In the genomic region with DNA sequence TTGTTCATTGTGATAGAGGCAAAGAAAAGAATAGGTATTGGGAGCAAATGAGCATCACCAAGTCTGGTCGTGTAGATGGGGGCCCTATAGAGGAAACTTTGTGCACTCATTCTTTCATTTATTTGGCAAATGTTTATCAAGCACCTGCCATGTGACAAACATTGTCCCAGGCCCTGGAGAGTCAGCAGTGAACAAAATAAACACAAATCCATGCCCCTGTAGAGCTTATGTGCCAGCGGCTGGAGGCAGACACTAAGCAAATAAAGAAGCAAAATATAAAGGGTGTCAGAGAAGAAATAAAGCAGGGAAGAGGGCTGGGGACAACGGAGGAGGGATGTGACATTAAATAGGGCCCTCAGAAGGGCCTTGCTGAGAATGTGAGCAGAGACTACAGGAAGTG, we compare ENCODE assay signal across 20 cellular contexts. TPM values are rescaled to one million over a fixed set of nuclear protein-coding genes. Genes with fewer than 3 reads are reported as not detected.
DNase-seq lines count a peak whose midpoint lies in the region; ATAC-seq and TF ChIP-seq lines count a peak whose summit lies in the region.
"Had no signal": no experiment of that assay in that cellular context is flagged by ENCODE, and none has a peak within 500 bp of the region (broad histone marks: within the 10 kb centered on the region; RNA-seq: fewer than 3 reads in every experiment).

No MANE protein-coding gene starts in this region.

- CTCF ChIA-PET in WTC11 (lab: Charles Lee) = interaction anchor here (1.3 kb wide), 1 partner anchor 184 kb away, joined by 6 read pairs; no protein-coding TSS in a partner anchor

- peak overlapping the region; percentile 8; the same call in 1 of the 2 replicates for H3K27ac Mint-ChIP-seq in WTC11
- H3K27ac Mint-ChIP-seq in neural progenitor cell = peak overlapping the region; percentile 61
- H3K27ac Mint-ChIP-seq: B cell had no signal

- no peaks in the 10 kb centered on the region for H3K36me3 ChIP-seq in neural progenitor cell
- no peaks in the 10 kb centered on the region for H3K36me3 ChIP-seq in breast epithelium
- H3K36me3 ChIP-seq: HAP-1 had no signal

- peaks cover 6% of the 10 kb centered on the region for H3F3A ChIP-seq in neural progenitor cell (ENCODE audit: low read depth)

- H3K9ac ChIP-seq in neural progenitor cell = no peak overlapping the region

- H3K27ac ChIP-seq in neural progenitor cell = no peak overlapping the region
- H3K27ac ChIP-seq in breast epithelium = no peak overlapping the region

- H3K4me1 ChIP-seq in neural progenitor cell (peaks cover 12% of the 10 kb centered on the region), breast epithelium (no peaks in the 10 kb centered on the region)
- H3K4me1 ChIP-seq: HAP-1 had no signal

- no peak overlapping the region for H2AFZ ChIP-seq in neural progenitor cell (replicated peaks)

- H4K20me1 ChIP-seq in neural progenitor cell (ENCODE audit: low read depth) = peaks cover 16% of the 10 kb centered on the region

- H3K27me3 Mint-ChIP-seq in WTC11 (ENCODE audit: low read depth) = no peaks in the 10 kb centered on the region
- H3K27me3 Mint-ChIP-seq in neural progenitor cell (ENCODE audit: insufficient read depth, low read depth) = no peaks in the 10 kb centered on the region
- H3K27me3 Mint-ChIP-seq: B cell; CD4-positive, CD25-positive, alpha-beta regulatory T cell had no signal

- no peak for ATAC-seq in WTC11
- no peak for ATAC-seq in HG02763 (IDR thresholded peaks at IDR 0.05; ENCODE audit: unreplicated experiment)
- ATAC-seq: GM12878 had no signal

- H3K4me3 Mint-ChIP-seq in WTC11 = no peak overlapping the region
- no peak overlapping the region for H3K4me3 Mint-ChIP-seq in neural progenitor cell
- H3K4me3 Mint-ChIP-seq: B cell; CD4-positive, CD25-positive, alpha-beta regulatory T cell had no signal

- POLR2A ChIA-PET in WTC11 (lab: Charles Lee) = no interaction called here

- H3K4me3 ChIP-seq in neural progenitor cell (no peak overlapping the region), breast epithelium (no peak overlapping the region)
- H3K4me3 ChIP-seq: GM12878, HAP-1 had no signal

- H3K4me2 ChIP-seq in neural progenitor cell = no peak overlapping the region

- H3K4me1 Mint-ChIP-seq in WTC11 (peaks cover 21% of the 10 kb centered on the region), neural progenitor cell (peaks cover 25% of the 10 kb centered on the region)
- H3K4me1 Mint-ChIP-seq: B cell had no signal

- no peaks in the 10 kb centered on the region for H3K9me3 Mint-ChIP-seq in WTC11
- no peaks in the 10 kb centered on the region for H3K9me3 Mint-ChIP-seq in neural progenitor cell

- TF ChIP-seq POLR2A in breast epithelium (IDR thresholded peaks at IDR 0.05) = no peak

- H3K79me2 ChIP-seq in neural progenitor cell (ENCODE audit: low read depth) = no peaks in the 10 kb centered on the region

- H3K27me3 ChIP-seq in neural progenitor cell = no peaks in the 10 kb centered on the region
- H3K27me3 ChIP-seq in breast epithelium = no peaks in the 10 kb centered on the region

- intact Hi-C loops in breast epithelium (cut with DNase I; ENCODE audit: low total_unique reads) = no loop called here

- H3K36me3 Mint-ChIP-seq in WTC11 (no peaks in the 10 kb centered on the region), neural progenitor cell (peaks cover 11% of the 10 kb centered on the region)

- peak; percentile 1 for DNase-seq in DMS53 (lab: John Stamatoyannopoulos, UW)
- DNase-seq in DMS53 treated with DMSO at 0.1 percent for 48 hours (lab: John Stamatoyannopoulos, UW; ENCODE audit: unreplicated experiment) = no peak
- DNase-seq in NCI-H345 (lab: John Stamatoyannopoulos, UW) = peak; percentile 22
- no peak for DNase-seq in WTC11 (ENCODE audit: low spot score)
- DNase-seq in neural progenitor cell (ENCODE audit: low spot score) = no peak
- DNase-seq in NCI-H1694 treated with DMSO at 0.1 percent for 48 hours (lab: John Stamatoyannopoulos, UW) = no peak
- DNase-seq in breast epithelium (ENCODE audit: low spot score in 2 of 2) = no peak
- DNase-seq: CD4-positive, CD25-positive, alpha-beta regulatory T cell; COR-L47; DMS 273 treated with DMSO at 0.1 percent for 48 hours; EL; Karpas-422; NCI-H1048; NCI-H1436; NCI-H2107; NCI-H2227 treated with DMSO at 0.1 percent for 48 hours had no signal

- no peak for TF ChIP-seq CTCF in WTC11 (IDR thresholded peaks at IDR 0.05)
- TF ChIP-seq CTCF in neural progenitor cell (IDR thresholded peaks at IDR 0.05) = no peak
- TF ChIP-seq CTCF in breast epithelium (IDR thresholded peaks at IDR 0.05) = no peak

- H3K9me3 ChIP-seq in neural progenitor cell (ENCODE audit: low read depth) (no peaks in the 10 kb centered on the region), breast epithelium (no peaks in the 10 kb centered on the region)
- H3K9me3 ChIP-seq: HAP-1 had no signal

TF ChIP-seq in WTC11, 78 proteins besides CTCF, POLR2A, EP300 and RAD21:
- TF ChIP-seq, protein P1, sequence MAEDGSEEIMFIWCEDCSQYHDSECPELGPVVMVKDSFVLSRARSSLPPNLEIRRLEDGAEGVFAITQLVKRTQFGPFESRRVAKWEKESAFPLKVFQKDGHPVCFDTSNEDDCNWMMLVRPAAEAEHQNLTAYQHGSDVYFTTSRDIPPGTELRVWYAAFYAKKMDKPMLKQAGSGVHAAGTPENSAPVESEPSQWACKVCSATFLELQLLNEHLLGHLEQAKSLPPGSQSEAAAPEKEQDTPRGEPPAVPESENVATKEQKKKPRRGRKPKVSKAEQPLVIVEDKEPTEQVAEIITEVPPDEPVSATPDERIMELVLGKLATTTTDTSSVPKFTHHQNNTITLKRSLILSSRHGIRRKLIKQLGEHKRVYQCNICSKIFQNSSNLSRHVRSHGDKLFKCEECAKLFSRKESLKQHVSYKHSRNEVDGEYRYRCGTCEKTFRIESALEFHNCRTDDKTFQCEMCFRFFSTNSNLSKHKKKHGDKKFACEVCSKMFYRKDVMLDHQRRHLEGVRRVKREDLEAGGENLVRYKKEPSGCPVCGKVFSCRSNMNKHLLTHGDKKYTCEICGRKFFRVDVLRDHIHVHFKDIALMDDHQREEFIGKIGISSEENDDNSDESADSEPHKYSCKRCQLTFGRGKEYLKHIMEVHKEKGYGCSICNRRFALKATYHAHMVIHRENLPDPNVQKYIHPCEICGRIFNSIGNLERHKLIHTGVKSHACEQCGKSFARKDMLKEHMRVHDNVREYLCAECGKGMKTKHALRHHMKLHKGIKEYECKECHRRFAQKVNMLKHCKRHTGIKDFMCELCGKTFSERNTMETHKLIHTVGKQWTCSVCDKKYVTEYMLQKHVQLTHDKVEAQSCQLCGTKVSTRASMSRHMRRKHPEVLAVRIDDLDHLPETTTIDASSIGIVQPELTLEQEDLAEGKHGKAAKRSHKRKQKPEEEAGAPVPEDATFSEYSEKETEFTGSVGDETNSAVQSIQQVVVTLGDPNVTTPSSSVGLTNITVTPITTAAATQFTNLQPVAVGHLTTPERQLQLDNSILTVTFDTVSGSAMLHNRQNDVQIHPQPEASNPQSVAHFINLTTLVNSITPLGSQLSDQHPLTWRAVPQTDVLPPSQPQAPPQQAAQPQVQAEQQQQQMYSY (CRISPR knock-in tag; IDR thresholded peaks at IDR 0.05) = no peak
- TF ChIP-seq, protein P2, sequence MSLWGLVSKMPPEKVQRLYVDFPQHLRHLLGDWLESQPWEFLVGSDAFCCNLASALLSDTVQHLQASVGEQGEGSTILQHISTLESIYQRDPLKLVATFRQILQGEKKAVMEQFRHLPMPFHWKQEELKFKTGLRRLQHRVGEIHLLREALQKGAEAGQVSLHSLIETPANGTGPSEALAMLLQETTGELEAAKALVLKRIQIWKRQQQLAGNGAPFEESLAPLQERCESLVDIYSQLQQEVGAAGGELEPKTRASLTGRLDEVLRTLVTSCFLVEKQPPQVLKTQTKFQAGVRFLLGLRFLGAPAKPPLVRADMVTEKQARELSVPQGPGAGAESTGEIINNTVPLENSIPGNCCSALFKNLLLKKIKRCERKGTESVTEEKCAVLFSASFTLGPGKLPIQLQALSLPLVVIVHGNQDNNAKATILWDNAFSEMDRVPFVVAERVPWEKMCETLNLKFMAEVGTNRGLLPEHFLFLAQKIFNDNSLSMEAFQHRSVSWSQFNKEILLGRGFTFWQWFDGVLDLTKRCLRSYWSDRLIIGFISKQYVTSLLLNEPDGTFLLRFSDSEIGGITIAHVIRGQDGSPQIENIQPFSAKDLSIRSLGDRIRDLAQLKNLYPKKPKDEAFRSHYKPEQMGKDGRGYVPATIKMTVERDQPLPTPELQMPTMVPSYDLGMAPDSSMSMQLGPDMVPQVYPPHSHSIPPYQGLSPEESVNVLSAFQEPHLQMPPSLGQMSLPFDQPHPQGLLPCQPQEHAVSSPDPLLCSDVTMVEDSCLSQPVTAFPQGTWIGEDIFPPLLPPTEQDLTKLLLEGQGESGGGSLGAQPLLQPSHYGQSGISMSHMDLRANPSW (CRISPR knock-in tag; conservative IDR thresholded peaks at IDR 0.05; ENCODE audit: low read depth) = no peak
- TF ChIP-seq JUN (CRISPR knock-in tag; IDR thresholded peaks at IDR 0.05) (no peak), ZNF219 (CRISPR knock-in tag; IDR thresholded peaks at IDR 0.05; ENCODE audit: borderline replicate concordance) (no peak), MXD4 (CRISPR knock-in tag; IDR thresholded peaks at IDR 0.05; ENCODE audit: borderline replicate concordance) (no peak)

RNA-seq across cellular contexts. Expression of gene KATNIP, which starts 45.5 kb away (rescaled TPM):
- 17.2 to 23.0 TPM (median 17.5 TPM) in 3 replicates for total RNA-seq in WTC11 (2021)
- 10.0 and 20.9 TPM in 2 replicates for total RNA-seq in neural progenitor cell (ENCODE audit: low replicate concordance)
- 10 to 100 TPM; 14.4 to 46.9 (median 31.6) TPM for total RNA-seq in breast epithelium

RNA-seq across cellular contexts. Expression of gene GTF3C1, which starts 45.7 kb away (rescaled TPM):
- total RNA-seq in WTC11 (2021) (116 to 146 TPM (median 118 TPM) in 3 replicates), neural progenitor cell (ENCODE audit: low replicate concordance) (60.9 and 117 TPM in 2 replicates), breast epithelium (10 to 100 TPM; 31.2 to 44.6 (median 37.4) TPM)

Comparison
In these comparisons a context has a peak if more than half of its experiments do, and no peak if none do; other contexts are left out.
1. DNase-seq: peak in DMS53 (single experiment) and NCI-H345 (single experiment); none in DMS53 treated with DMSO at 0.1 percent for 48 hours (single experiment), WTC11 (single experiment), neural progenitor cell (single experiment), NCI-H1694 treated with DMSO at 0.1 percent for 48 hours (single experiment) and breast epithelium (0 of 2).